ENCODE assay signal across 18 cellular contexts in genomic region chr19:13830761-13831481, GRCh38. TPM values are rescaled to one million over a fixed set of nuclear protein-coding genes. Genes with fewer than 3 reads are reported as not detected.
A peak's percentile ranks its signal among the peaks of the same experiment; 100 is the strongest.
DNase-seq lines count a peak whose midpoint lies in the region; ATAC-seq, FAIRE-seq and TF ChIP-seq lines count a peak whose summit lies in the region.
"Had no signal": no experiment of that assay in that cellular context is flagged by ENCODE, and none has a peak within 500 bp of the region (broad histone marks: within the 10 kb centered on the region; RNA-seq: fewer than 3 reads in every experiment).

No MANE protein-coding gene starts in this region.

- CTCF ChIA-PET in RWPE1 (lab: Yijun Ruan, JAX), result no interaction called here

- no peak for FAIRE-seq in GM12891 (lab: Jason Lieb, UNC)
- FAIRE-seq: GM12892 had no signal

- TF ChIP-seq CTCF in RWPE1 (conservative IDR thresholded peaks at IDR 0.05; ENCODE audit: low read depth), result no peak
- no peak for TF ChIP-seq CTCF in thoracic aorta (IDR thresholded peaks at IDR 0.05)
- no peak for TF ChIP-seq CTCF in psoas muscle (IDR thresholded peaks at IDR 0.05)

- in situ Hi-C loops in KBM-7 (cut with MboI; ENCODE audit: low pct_unique_long_range_greater_than_20kb, low sequenced_read_pairs), result no loop called here

- 82 to 89% (median 83%) methylated on average over 25 to 29 of the region's 29 CpGs for WGBS in psoas muscle, 3 donors

- no peaks in the 10 kb centered on the region for H3K27me3 ChIP-seq in effector memory CD4-positive, alpha-beta T cell (replicated peaks; ENCODE audit: control insufficient read depth, insufficient read depth, low read length, poor library complexity, severe bottlenecking)
- no peaks in the 10 kb centered on the region for H3K27me3 ChIP-seq in thoracic aorta (replicated peaks; ENCODE audit: insufficient read depth)
- no peaks in the 10 kb centered on the region for H3K27me3 ChIP-seq in psoas muscle (ENCODE audit: insufficient read depth in 3 of 3, low read length in 2 of 3)

- POLR2A ChIA-PET in RWPE1 (lab: Yijun Ruan, JAX; ENCODE audit: low non-redundant PET), result no interaction called here

- no peak; the same call in 1 of the 2 replicates for TF ChIP-seq POLR2A in GM12891 (IDR thresholded peaks at IDR 0.05; ENCODE audit: low read depth, low read length)

- ATAC-seq in Right ventricle myocardium inferior, result no peak
- peak; percentile 9 for ATAC-seq in thoracic aorta (ENCODE audit: insufficient number of reproducible peaks, low FRiP score, low read depth)
- ATAC-seq in psoas muscle, result no peak
- ATAC-seq: activated CD8-positive, alpha-beta T cell treated with anti-CD3 and anti-CD28 coated beads for 36 hours; activated T-helper 17 cell treated with anti-CD3 and anti-CD28 coated beads, Interleukin-2, amount 50 U/mL, for 72 hours; esophagus mucosa had no signal

- no peaks in the 10 kb centered on the region for H3K9me3 ChIP-seq in effector memory CD4-positive, alpha-beta T cell (ENCODE audit: control insufficient read depth, low read length)
- H3K9me3 ChIP-seq in thoracic aorta (no peaks in the 10 kb centered on the region), psoas muscle (no peaks in the 10 kb centered on the region)

- peak overlapping the region; percentile 100 for H3K27ac ChIP-seq in RWPE1
- H3K27ac ChIP-seq in effector memory CD4-positive, alpha-beta T cell (ENCODE audit: insufficient read depth, low read length, poor library complexity, severe bottlenecking), result peak overlapping the region; percentile 11
- no peak overlapping the region for H3K27ac ChIP-seq in thoracic aorta
- no peak overlapping the region for H3K27ac ChIP-seq in psoas muscle

- H3K4me1 ChIP-seq in effector memory CD4-positive, alpha-beta T cell (ENCODE audit: control insufficient read depth, insufficient read depth, low read length, poor library complexity, severe bottlenecking), result peaks cover 16% of the 10 kb centered on the region
- H3K4me1 ChIP-seq in thoracic aorta (ENCODE audit: control insufficient read depth in 1 of 2, low read depth in 2 of 2), result peaks cover 20 to 36% of the 10 kb centered on the region in 2 donors
- H3K4me1 ChIP-seq in psoas muscle, result peaks cover 17% of the 10 kb centered on the region

- no peak overlapping the region for H3K4me3 ChIP-seq in effector memory CD4-positive, alpha-beta T cell (ENCODE audit: insufficient read depth, low read depth, low read length, poor library complexity, severe bottlenecking)
- no peak overlapping the region for H3K4me3 ChIP-seq in thoracic aorta
- no peak overlapping the region for H3K4me3 ChIP-seq in psoas muscle

- DNase-seq in Right ventricle myocardium inferior (ENCODE audit: missing footprints) (peak; percentile 55), cardiac septum (ENCODE audit: low spot score) (no peak), RWPE1 (ENCODE audit: low spot score) (no peak), thoracic aorta (ENCODE audit: low spot score) (no peak), GM12891 (ENCODE audit: insufficient read length, low spot score) (no peak), KBM-7 (no peak), psoas muscle (no peak)
- DNase-seq in effector memory CD4-positive, alpha-beta T cell, result peak in 1 of 3 donors; percentile 48
- DNase-seq: activated CD8-positive, alpha-beta T cell treated with anti-CD3 and anti-CD28 coated beads for 36 hours; amniotic stem cell; GDM1; immature natural killer cell; NCI-H1694 treated with DMSO at 0.1 percent for 48 hours; NCI-H510A treated with DMSO at 0.1 percent for 48 hours; nephron progenitor cell had no signal

- peaks cover 13% of the 10 kb centered on the region for H3K36me3 ChIP-seq in effector memory CD4-positive, alpha-beta T cell (ENCODE audit: control insufficient read depth, insufficient read depth, low read length)
- H3K36me3 ChIP-seq in thoracic aorta (peaks cover 25% of the 10 kb centered on the region), psoas muscle (ENCODE audit: insufficient read depth in 1 of 2, low read depth in 1 of 2) (peaks cover 0 to 40% of the 10 kb centered on the region in 2 donors)

- intact Hi-C loops in Right ventricle myocardium inferior (cut with DNase I), result no loop called here
- intact Hi-C loops in cardiac septum (cut with DNase I), result loop anchor here (5.0 kb wide), 1 partner anchor 49 kb away; no protein-coding TSS in a partner anchor
- intact Hi-C loops in psoas muscle (cut with DNase I), result loop anchor here (5.0 kb wide), 1 partner anchor 34 kb away; the partner anchor contains the start of gene ZSWIM4 (in 2 of the 2)

TF ChIP-seq in GM12891, 5 proteins besides CTCF, POLR2A, EP300 and RAD21:
- no peak for TF ChIP-seq SPI1 (IDR thresholded peaks at IDR 0.05; ENCODE audit: low read depth, low read length)
- TF ChIP-seq TAF1 (IDR thresholded peaks at IDR 0.05; ENCODE audit: low read depth, low read length), result no peak
- no peak for TF ChIP-seq PAX5 (IDR thresholded peaks at IDR 0.05; ENCODE audit: insufficient read depth, low read length, severe bottlenecking)
- TF ChIP-seq POU2F2 (IDR thresholded peaks at IDR 0.05; ENCODE audit: low read depth, low read length), result no peak
- TF ChIP-seq POLR2AphosphoS5 (IDR thresholded peaks at IDR 0.05; ENCODE audit: low read depth, low read length), result no peak

RNA-seq across cellular contexts. Expression of gene ZSWIM4, which starts 35.7 kb away (rescaled TPM):
- total RNA-seq in Right ventricle myocardium inferior, result 2.1 TPM
- 3.9 TPM for total RNA-seq in cardiac septum
- total RNA-seq in thoracic aorta, result 10 to 100 TPM in 1 of 2 donors, 1 to 10 TPM in 1; 9.5 to 11.8 TPM
- polyA plus RNA-seq in GM12891 (2012; ENCODE audit: low read depth, missing spikeins), result 4.1 TPM
- total RNA-seq in psoas muscle, result 1 to 10 TPM; 3.3 to 7.8 (median 4.4) TPM
- 1 to 10 TPM in 2 of 3 donors, under 1 TPM in 1; 0.77 to 3.9 (median 1.6) TPM for polyA plus RNA-seq in psoas muscle

RNA-seq across cellular contexts. Expression of gene NANOS3, which starts 46.0 kb away (rescaled TPM):
- total RNA-seq in Right ventricle myocardium inferior (0.68 TPM), cardiac septum (0.78 TPM), thoracic aorta (not detected), psoas muscle (not detected)
- 2.0 TPM for polyA plus RNA-seq in GM12891 (2012; ENCODE audit: low read depth, missing spikeins)
- not detected for polyA plus RNA-seq in psoas muscle
- total RNA-seq: esophagus mucosa had no signal
- polyA plus RNA-seq: immature natural killer cell had no signal

RNA-seq across cellular contexts. Expression of gene C19orf53, which starts 56.7 kb away (rescaled TPM):
- total RNA-seq in Right ventricle myocardium inferior, result 89.9 TPM
- total RNA-seq in cardiac septum, result 91.2 TPM
- 100 to 1,000 TPM; 114 to 128 TPM for total RNA-seq in thoracic aorta
- 228 TPM for polyA plus RNA-seq in GM12891 (2012; ENCODE audit: low read depth, missing spikeins)
- 100 to 1,000 TPM in 2 of 4 donors, 10 to 100 TPM in 2; 88.9 to 109 (median 95.5) TPM for total RNA-seq in psoas muscle
- 100 to 1,000 TPM; 147 to 196 (median 195) TPM for polyA plus RNA-seq in psoas muscle

Comparison
In these comparisons a context has a peak if more than half of its experiments do, and no peak if none do; other contexts are left out.
1. H3K27ac ChIP-seq: peak in RWPE1 (single experiment) and effector memory CD4-positive, alpha-beta T cell (single experiment); none in thoracic aorta (0 of 2) and psoas muscle (single experiment).